ENCODE assay signal across 8 cellular contexts in genomic region chr20:41249781-41250281, GRCh38.
DNase-seq lines count a peak whose midpoint lies in the region; ATAC-seq and TF ChIP-seq lines count a peak whose summit lies in the region.

No MANE protein-coding gene starts in this region.

- no peaks in the 10 kb centered on the region for H3K36me3 Mint-ChIP-seq in neural progenitor cell

- TF ChIP-seq CTCF in PC-3 (conservative IDR thresholded peaks at IDR 0.05; ENCODE audit: low read depth, low read length), result peak; percentile 64
- TF ChIP-seq CTCF in neural progenitor cell (IDR thresholded peaks at IDR 0.05), result peak; percentile 59

- H3K27me3 ChIP-seq in PC-3 (ENCODE audit: low read length) (no peaks in the 10 kb centered on the region), neural progenitor cell (no peaks in the 10 kb centered on the region)

- TSS peak; percentile 92 for BruUV-seq in PC-3 (replicated peaks; lab: Mats Ljungman, UMichigan)

- no peaks in the 10 kb centered on the region for H3K27me3 Mint-ChIP-seq in neural progenitor cell (ENCODE audit: insufficient read depth, low read depth)

- H3K4me1 Mint-ChIP-seq in neural progenitor cell, result peaks cover 40% of the 10 kb centered on the region

- H3K9me3 ChIP-seq in PC-3 (ENCODE audit: low read length) (no peaks in the 10 kb centered on the region), neural progenitor cell (ENCODE audit: low read depth) (no peaks in the 10 kb centered on the region)

- H3K36me3 ChIP-seq in PC-3 (ENCODE audit: low read depth, low read length) (no peaks in the 10 kb centered on the region), neural progenitor cell (no peaks in the 10 kb centered on the region)

- ATAC-seq in GM18868 (IDR thresholded peaks at IDR 0.05; ENCODE audit: unreplicated experiment) (peak; percentile 47), PC-3 (peak; percentile 35), HG02678 (IDR thresholded peaks at IDR 0.05; ENCODE audit: unreplicated experiment) (no peak)

- CTCF ChIA-PET in PC-3 (lab: Charles Lee), result no interaction called here

- H3K9ac ChIP-seq in PC-3 (ENCODE audit: low read length), result peak overlapping the region; percentile 10; the same call in 1 of the 2 replicates
- no peak overlapping the region for H3K9ac ChIP-seq in neural progenitor cell

- H3K27ac Mint-ChIP-seq in neural progenitor cell, result no peak overlapping the region

- H3K9me3 Mint-ChIP-seq in neural progenitor cell, result no peaks in the 10 kb centered on the region

- H2AFZ ChIP-seq in PC-3 (ENCODE audit: low read length) (0 out of 2 replicates have a peak overlapping the region, but pooled peaks have one; percentile 6), neural progenitor cell (replicated peaks) (peak overlapping the region; percentile 94)

- H4K20me1 ChIP-seq in PC-3 (ENCODE audit: low read length) (no peaks in the 10 kb centered on the region), neural progenitor cell (ENCODE audit: low read depth) (no peaks in the 10 kb centered on the region)

- H3K4me2 ChIP-seq in PC-3 (ENCODE audit: low read length) (peak overlapping the region; percentile 74), neural progenitor cell (peak overlapping the region; percentile 65)

- H3K27ac ChIP-seq in PC-3 (ENCODE audit: low read length) (peak overlapping the region; percentile 81), neural progenitor cell (no peak overlapping the region)

- H3K79me2 ChIP-seq in PC-3 (ENCODE audit: low read length), result no peaks in the 10 kb centered on the region
- H3K79me2 ChIP-seq in neural progenitor cell (ENCODE audit: low read depth), result no peaks in the 10 kb centered on the region

- POLR2A ChIA-PET in PC-3 (lab: Charles Lee; ENCODE audit: unreplicated experiment), result interaction anchor here (0.5 to 0.8 kb wide), 2 partner anchors 12 to 24 kb away, joined by 3 to 6 read pairs; no protein-coding TSS in a partner anchor

- DNase-seq in PC-3 (peak; percentile 25), fibroblast of gingiva (ENCODE audit: low read depth) (peak; percentile 47), neural progenitor cell (ENCODE audit: low spot score) (peak; percentile 77), NCI-H2029 (lab: John Stamatoyannopoulos, UW) (no peak), NCI-H187 treated with DMSO at 0.1 percent for 48 hours (lab: John Stamatoyannopoulos, UW) (no peak)
- no peak for DNase-seq in activated naive CD4-positive, alpha-beta T cell (lab: John Stamatoyannopoulos, UW)

- no peak overlapping the region for H3K4me3 Mint-ChIP-seq in neural progenitor cell

- intact Hi-C loops in PC-3 (cut with micrococcal nuclease), result loop anchor here (1.0 to 2.0 kb wide), 2 partner anchors 67 to 90 kb away; partner anchors contain the start of genes LPIN3 and ZHX3

- H3K9me2 ChIP-seq in PC-3 (replicated peaks; ENCODE audit: low read length), result no peaks in the 10 kb centered on the region

- H3K4me3 ChIP-seq in PC-3 (ENCODE audit: low read length), result no peak overlapping the region
- no peak overlapping the region for H3K4me3 ChIP-seq in neural progenitor cell

- peaks cover 23% of the 10 kb centered on the region for H3K4me1 ChIP-seq in PC-3 (ENCODE audit: insufficient read depth, low read length)
- peaks cover 38% of the 10 kb centered on the region for H3K4me1 ChIP-seq in neural progenitor cell

- H3F3A ChIP-seq in PC-3 (ENCODE audit: low read length, unreplicated experiment) (peaks cover 5% of the 10 kb centered on the region), neural progenitor cell (ENCODE audit: low read depth) (peaks cover 34% of the 10 kb centered on the region)

Comparison
In these comparisons a context has a peak if more than half of its experiments do, and no peak if none do; other contexts are left out.
1. DNase-seq: peak in PC-3 (single experiment), fibroblast of gingiva (single experiment) and neural progenitor cell (single experiment); none in NCI-H2029 (single experiment), activated naive CD4-positive, alpha-beta T cell (0 of 4) and NCI-H187 treated with DMSO at 0.1 percent for 48 hours (single experiment).